In the genomic region with DNA sequence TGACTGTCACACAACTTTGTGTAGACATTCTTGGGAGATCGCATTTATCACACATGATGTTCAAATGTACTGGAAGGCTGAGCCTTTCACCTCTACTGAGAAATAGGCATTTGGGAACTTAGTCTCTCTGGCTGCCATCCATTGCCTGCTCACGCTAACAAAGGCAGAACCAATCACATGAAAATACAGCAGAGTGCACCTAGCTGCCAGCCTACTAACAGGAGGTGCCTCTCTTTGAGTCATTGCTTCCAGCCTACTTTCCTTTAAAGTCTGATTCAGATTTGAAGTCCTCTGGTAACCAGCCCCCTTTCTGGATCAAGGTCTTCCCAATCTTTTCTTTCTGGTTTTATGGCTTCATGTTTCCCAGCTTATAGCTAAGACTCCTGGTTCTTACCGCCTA, we compare ENCODE assay signal across 28 cellular contexts.
DNase-seq lines count a peak whose midpoint lies in the region; ATAC-seq, FAIRE-seq and TF ChIP-seq lines count a peak whose summit lies in the region.
"Had no signal": no experiment of that assay in that cellular context is flagged by ENCODE, and none has a peak within 500 bp of the region (broad histone marks: within the 10 kb centered on the region; RNA-seq: fewer than 3 reads in every experiment).

No MANE protein-coding gene starts in this region.

- DNase-seq in activated CD4-positive, alpha-beta T cell treated with anti-CD3 and anti-CD28 coated beads for 36 hours: no peak
- DNase-seq in activated CD4-positive, alpha-beta T cell treated with anti-CD3 and anti-CD28 coated beads, Interleukin-2, amount 10 ng/mL, durations not matched to agents 24 days and 14 days: no peak
- DNase-seq in M059J (ENCODE audit: low read depth): peak; percentile 1
- DNase-seq in foreskin keratinocyte: peak; percentile 5 to 18
- no peak for DNase-seq in DMS53 treated with DMSO at 0.1 percent for 48 hours (lab: John Stamatoyannopoulos, UW; ENCODE audit: unreplicated experiment)
- no peak for DNase-seq in D721Med (ENCODE audit: insufficient read length, low spot score)
- DNase-seq: Calu3; CD8-positive, alpha-beta memory T cell; DMS153; H7; IMR-90; KG1; NCI-H1048; NCI-H1417 treated with DMSO at 0.1 percent for 48 hours; NCI-H187; NCI-H2081 treated with DMSO at 0.1 percent for 48 hours; NCI-H2171; NCI-H226; NCI-H510A; NCI-H69; Right ventricle myocardium superior; RPMI8226 had no signal

- no peaks in the 10 kb centered on the region for H3K27me3 Mint-ChIP-seq in activated CD4-positive, alpha-beta T cell treated with anti-CD3 and anti-CD28 coated beads for 36 hours
- H3K27me3 Mint-ChIP-seq in activated CD4-positive, alpha-beta T cell treated with anti-CD3 and anti-CD28 coated beads, Interleukin-2, amount 10 ng/mL, durations not matched to agents 24 days and 14 days: peaks cover 1% of the 10 kb centered on the region
- no peaks in the 10 kb centered on the region for H3K27me3 Mint-ChIP-seq in stimulated activated memory B cell treated with anti-CD40 and anti-IgM and Interleukin-4, amounts not matched to agents 10 μg/mL and 1 μg/mL and 100 μg/mL, for 72 hours

- peak; percentile 44 for ATAC-seq in activated CD4-positive, alpha-beta T cell treated with anti-CD3 and anti-CD28 coated beads for 36 hours
- no peak for ATAC-seq in foreskin keratinocyte
- ATAC-seq in stimulated activated memory B cell treated with anti-CD40 and anti-IgM and Interleukin-4, amounts not matched to agents 10 μg/mL and 1 μg/mL and 100 μg/mL, for 72 hours: no peak
- no peak for ATAC-seq in HG02623 (IDR thresholded peaks at IDR 0.05; ENCODE audit: unreplicated experiment)

- POLR2A ChIA-PET in activated CD4-positive, alpha-beta T cell treated with anti-CD3 and anti-CD28 coated beads for 36 hours (lab: Charles Lee): no interaction called here

- TF ChIP-seq CTCF in foreskin keratinocyte (conservative IDR thresholded peaks at IDR 0.05): no peak
- no peak for TF ChIP-seq CTCF in D721Med (IDR thresholded peaks at IDR 0.05; ENCODE audit: insufficient read depth, missing control alignments)

- H3K27ac Mint-ChIP-seq in activated CD4-positive, alpha-beta T cell treated with anti-CD3 and anti-CD28 coated beads for 36 hours: no peak overlapping the region
- no peak overlapping the region for H3K27ac Mint-ChIP-seq in activated CD4-positive, alpha-beta T cell treated with anti-CD3 and anti-CD28 coated beads, Interleukin-2, amount 10 ng/mL, durations not matched to agents 24 days and 14 days
- H3K27ac Mint-ChIP-seq in stimulated activated memory B cell treated with anti-CD40 and anti-IgM and Interleukin-4, amounts not matched to agents 10 μg/mL and 1 μg/mL and 100 μg/mL, for 72 hours: peak overlapping the region; percentile 14
- H3K27ac Mint-ChIP-seq: B cell had no signal

- H3K9me3 Mint-ChIP-seq in activated CD4-positive, alpha-beta T cell treated with anti-CD3 and anti-CD28 coated beads for 36 hours (ENCODE audit: low read depth): peaks cover 3% of the 10 kb centered on the region
- H3K9me3 Mint-ChIP-seq in activated CD4-positive, alpha-beta T cell treated with anti-CD3 and anti-CD28 coated beads, Interleukin-2, amount 10 ng/mL, durations not matched to agents 24 days and 14 days: no peaks in the 10 kb centered on the region
- H3K9me3 Mint-ChIP-seq in stimulated activated memory B cell treated with anti-CD40 and anti-IgM and Interleukin-4, amounts not matched to agents 10 μg/mL and 1 μg/mL and 100 μg/mL, for 72 hours: no peaks in the 10 kb centered on the region
- H3K9me3 Mint-ChIP-seq: CD8-positive, alpha-beta memory T cell had no signal

- intact Hi-C loops in activated CD4-positive, alpha-beta T cell treated with anti-CD3 and anti-CD28 coated beads for 36 hours (cut with DNase I, micrococcal nuclease): no loop called here
- intact Hi-C loops in activated CD4-positive, alpha-beta T cell treated with anti-CD3 and anti-CD28 coated beads, Interleukin-2, amount 10 ng/mL, durations not matched to agents 24 days and 14 days (cut with micrococcal nuclease): no loop called here

- no peaks in the 10 kb centered on the region for H3K4me1 ChIP-seq in foreskin keratinocyte

- CTCF ChIA-PET in activated CD4-positive, alpha-beta T cell treated with anti-CD3 and anti-CD28 coated beads for 36 hours (lab: Charles Lee): interaction anchor here (0.5 to 2.2 kb wide), 3 partner anchors 18 to 484 kb away, joined by 3 to 5 read pairs (median 4); no protein-coding TSS in a partner anchor

- FAIRE-seq in D721Med (lab: Jason Lieb, UNC): no peak

- peaks cover 40% of the 10 kb centered on the region for H3K4me1 Mint-ChIP-seq in activated CD4-positive, alpha-beta T cell treated with anti-CD3 and anti-CD28 coated beads for 36 hours
- H3K4me1 Mint-ChIP-seq in activated CD4-positive, alpha-beta T cell treated with anti-CD3 and anti-CD28 coated beads, Interleukin-2, amount 10 ng/mL, durations not matched to agents 24 days and 14 days: peaks cover 5% of the 10 kb centered on the region
- H3K4me1 Mint-ChIP-seq in stimulated activated memory B cell treated with anti-CD40 and anti-IgM and Interleukin-4, amounts not matched to agents 10 μg/mL and 1 μg/mL and 100 μg/mL, for 72 hours: peaks cover 10% of the 10 kb centered on the region
- H3K4me1 Mint-ChIP-seq: B cell had no signal

- H3K36me3 Mint-ChIP-seq in activated CD4-positive, alpha-beta T cell treated with anti-CD3 and anti-CD28 coated beads for 36 hours (ENCODE audit: low read depth): peaks cover 1% of the 10 kb centered on the region
- no peaks in the 10 kb centered on the region for H3K36me3 Mint-ChIP-seq in activated CD4-positive, alpha-beta T cell treated with anti-CD3 and anti-CD28 coated beads, Interleukin-2, amount 10 ng/mL, durations not matched to agents 24 days and 14 days (ENCODE audit: low read depth)
- H3K36me3 Mint-ChIP-seq in stimulated activated memory B cell treated with anti-CD40 and anti-IgM and Interleukin-4, amounts not matched to agents 10 μg/mL and 1 μg/mL and 100 μg/mL, for 72 hours: no peaks in the 10 kb centered on the region

- no peaks in the 10 kb centered on the region for H3K27me3 ChIP-seq in foreskin keratinocyte
- H3K27me3 ChIP-seq: SJSA1 had no signal

- no peak overlapping the region for H3K4me3 Mint-ChIP-seq in activated CD4-positive, alpha-beta T cell treated with anti-CD3 and anti-CD28 coated beads for 36 hours
- H3K4me3 Mint-ChIP-seq in activated CD4-positive, alpha-beta T cell treated with anti-CD3 and anti-CD28 coated beads, Interleukin-2, amount 10 ng/mL, durations not matched to agents 24 days and 14 days: no peak overlapping the region
- H3K4me3 Mint-ChIP-seq in stimulated activated memory B cell treated with anti-CD40 and anti-IgM and Interleukin-4, amounts not matched to agents 10 μg/mL and 1 μg/mL and 100 μg/mL, for 72 hours: no peak overlapping the region
- H3K4me3 Mint-ChIP-seq: B cell; CD8-positive, alpha-beta memory T cell had no signal

- no peak overlapping the region for H3K27ac ChIP-seq in foreskin keratinocyte
- H3K27ac ChIP-seq: 22Rv1, C4-2B, SJSA1 had no signal

Comparison
In these comparisons a context has a peak if more than half of its experiments do, and no peak if none do; other contexts are left out.
1. DNase-seq: peak in M059J (single experiment) and foreskin keratinocyte (2 of 2); none in activated CD4-positive, alpha-beta T cell treated with anti-CD3 and anti-CD28 coated beads for 36 hours (single experiment), activated CD4-positive, alpha-beta T cell treated with anti-CD3 and anti-CD28 coated beads, Interleukin-2, amount 10 ng/mL, durations not matched to agents 24 days and 14 days (single experiment), DMS53 treated with DMSO at 0.1 percent for 48 hours (single experiment) and D721Med (single experiment).